Comparison of ENCODE assay signal across 13 cellular contexts in the genomic region with DNA sequence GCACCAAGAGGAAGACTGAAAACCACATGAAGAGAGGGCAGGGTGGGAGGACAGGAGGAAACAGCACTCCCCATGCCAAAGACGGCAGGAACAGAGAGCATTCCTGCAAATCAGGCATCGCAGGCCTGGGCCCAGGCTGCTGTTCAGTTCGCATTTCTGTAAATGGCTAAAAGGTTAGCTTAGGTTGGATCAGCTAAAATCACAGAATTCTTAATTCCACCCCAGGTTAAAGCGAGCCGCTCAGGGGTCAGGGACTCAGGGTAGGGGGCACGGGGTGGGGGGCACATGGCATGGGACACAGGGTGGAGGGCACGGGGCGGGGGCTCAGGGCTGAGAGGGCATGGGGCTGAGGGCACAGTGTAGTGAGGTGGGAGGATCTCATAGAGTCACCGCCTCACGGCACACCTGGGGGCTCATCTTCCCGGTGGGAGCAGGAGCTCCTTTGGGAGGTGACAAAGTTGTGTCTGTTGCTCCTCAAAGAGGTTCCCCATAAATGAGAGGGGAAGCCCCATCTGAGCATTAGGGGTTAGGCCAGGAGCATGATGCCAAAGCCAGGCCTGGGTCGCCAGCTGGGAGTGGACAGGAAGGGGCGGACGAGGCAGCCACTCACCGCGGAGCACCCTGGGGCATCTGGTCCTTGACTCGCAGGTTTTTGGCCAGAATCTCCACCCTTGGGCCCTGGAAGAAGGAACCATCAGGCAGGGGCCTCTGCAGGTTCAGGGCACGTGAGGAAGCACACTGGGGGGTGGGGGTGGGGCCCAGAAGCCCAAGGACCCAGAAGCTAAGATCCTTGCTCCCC.
DNase-seq lines count a peak whose midpoint lies in the region; ATAC-seq, FAIRE-seq and TF ChIP-seq lines count a peak whose summit lies in the region.
"Had no signal": no experiment of that assay in that cellular context is flagged by ENCODE, and none has a peak within 500 bp of the region (broad histone marks: within the 10 kb centered on the region; RNA-seq: fewer than 3 reads in every experiment).

No MANE protein-coding gene starts in this region.

- no peak overlapping the region for H3K23ac ChIP-seq in H1 (ENCODE audit: insufficient read length)

- H2BK15ac ChIP-seq in H1 (ENCODE audit: low read length) = no peak overlapping the region

- H3K56ac ChIP-seq in H1 (replicated peaks; ENCODE audit: insufficient read length, low read depth, low read length) = no peak overlapping the region

- no peak overlapping the region for H3K4me3 ChIP-seq in H1 (ENCODE audit: extremely low read depth in 1 of 4, insufficient read depth in 2 of 4, low read depth in 3 of 4, low read length in 4 of 4)
- no peak overlapping the region for H3K4me3 ChIP-seq in aorta (ENCODE audit: low read length in 2 of 2)
- H3K4me3 ChIP-seq: right atrium auricular region, tibial artery had no signal

- no peaks in the 10 kb centered on the region for H3K9me3 ChIP-seq in H1 (ENCODE audit: insufficient read depth in 2 of 2, low read depth in 1 of 2, low read length in 1 of 2)
- H3K9me3 ChIP-seq in aorta (ENCODE audit: control insufficient read depth, low read length) = no peaks in the 10 kb centered on the region
- H3K9me3 ChIP-seq: right atrium auricular region, tibial artery had no signal

- H3K23me2 ChIP-seq in H1 (ENCODE audit: low read depth, low read length) = no peaks in the 10 kb centered on the region

- H3K79me2 ChIP-seq in H1 (ENCODE audit: control insufficient read depth in 1 of 2, insufficient read depth in 2 of 2, low read length in 2 of 2) = no peaks in the 10 kb centered on the region

- no peak overlapping the region for H3K4ac ChIP-seq in H1 (replicated peaks; ENCODE audit: insufficient read length, low read depth, low read length)

- FAIRE-seq in H1 (lab: Jason Lieb, UNC) = no peak

- H2BK12ac ChIP-seq in H1 (ENCODE audit: low read depth, low read length) = no peak overlapping the region

- CTCF ChIA-PET in activated B cell treated with CpG ODN at 0.5 μM for 24 hours (lab: Charles Lee) (no interaction called here), H1 (lab: Charles Lee; ENCODE audit: partially characterized antibody) (interaction anchor here (0.8 kb wide), 1 partner anchor 277 kb away, joined by 3 read pairs; no protein-coding TSS in a partner anchor)

- intact Hi-C loops in activated B cell treated with CpG ODN at 0.5 μM for 24 hours (cut with micrococcal nuclease) (no loop called here), aorta (cut with DNase I) (loop anchor here in 1 of 2 donors (10.0 kb wide), 1 partner anchor 1422 kb away; no protein-coding TSS in a partner anchor)

- no peaks in the 10 kb centered on the region for H3K27me3 ChIP-seq in H1 (replicated peaks in 1 of 4; ENCODE audit: control insufficient read depth in 3 of 4, extremely low read depth in 1 of 4, insufficient read depth in 3 of 4, low read length in 3 of 4)
- no peaks in the 10 kb centered on the region for H3K27me3 ChIP-seq in aorta (ENCODE audit: control insufficient read depth in 1 of 2, insufficient read depth in 2 of 2, low read length in 1 of 2)
- H3K27me3 ChIP-seq: right atrium auricular region, tibial artery had no signal

- H3K27ac ChIP-seq in H1 (ENCODE audit: low read depth, low read length) = no peak overlapping the region
- no peak overlapping the region for H3K27ac ChIP-seq in aorta (ENCODE audit: low read depth in 1 of 2, low read length in 2 of 2)
- H3K27ac ChIP-seq: right atrium auricular region, tibial artery had no signal

- H3K18ac ChIP-seq in H1 (ENCODE audit: extremely low read depth, low read length) = no peak overlapping the region; the same call in 1 of the 2 replicates

- no peak for DNase-seq in activated naive CD4-positive, alpha-beta T cell treated with Interleukin-2 at 50 U/mL for 16 hours
- no peak for DNase-seq in activated B cell treated with CpG ODN at 0.5 μM for 24 hours
- DNase-seq in H1 (ENCODE audit: low read depth in 1 of 2, low spot score in 2 of 2) = no peak
- peak; percentile 46 to 74 for DNase-seq in aorta
- DNase-seq: activated CD4-positive, alpha-beta T cell treated with anti-CD3 and anti-CD28 coated beads for 48 hours; NCI-H187 treated with DMSO at 0.1 percent for 48 hours; stimulated activated CD4-positive, alpha-beta T cell treated with anti-CD3 and anti-CD28 coated beads, Interleukin-1b, Interleukin-23, amount 100 ng/mL, for 48 hours had no signal

- H3K4me3 Mint-ChIP-seq in activated naive CD4-positive, alpha-beta T cell treated with anti-CD3 and anti-CD28 coated beads, Interleukin-2, amount 50 U/mL, for 24 hours = peak overlapping the region; percentile 24
- no peak overlapping the region for H3K4me3 Mint-ChIP-seq in activated B cell treated with CpG ODN at 0.5 μM for 24 hours

- no peak overlapping the region for H2BK5ac ChIP-seq in H1 (ENCODE audit: low read depth, low read length)

- peak overlapping the region; percentile 53; the same call in 1 of the 2 replicates for H4K8ac ChIP-seq in H1 (ENCODE audit: extremely low read depth, insufficient read depth, low read length)

- 91% methylated on average over 6 of the region's 18 CpGs; no CpG with 5 or more reads in 1 of the 2 experiments for WGBS in H1 (ENCODE audit: extremely low coverage in 1 of 2, insufficient coverage in 1 of 2, insufficient read length in 1 of 2, insufficient replicate concordance in 2 of 2, low coverage in 1 of 2, low lambda C conversion rate in 2 of 2, missing lambda C conversion rate in 1 of 2), 2 experiments
- 75 to 76% methylated on average over 18 of the region's 18 CpGs for WGBS in aorta, 2 donors

- H3K4me2 ChIP-seq in H1 (ENCODE audit: insufficient read depth in 1 of 2, low read depth in 2 of 2, low read length in 2 of 2) = no peak overlapping the region

- no peak for TF ChIP-seq RAD21 in H1 (IDR thresholded peaks at IDR 0.05 in 1 of 2, conservative IDR thresholded peaks at IDR 0.05 in 1 of 2; ENCODE audit: low read depth in 2 of 2, low read length in 2 of 2)

- H2BK20ac ChIP-seq in H1 (ENCODE audit: low read length) = no peak overlapping the region

- no peak overlapping the region for H3K14ac ChIP-seq in H1 (ENCODE audit: insufficient read length)

- no peak overlapping the region for H2BK120ac ChIP-seq in H1 (replicated peaks; ENCODE audit: low read depth, low read length)

- H4K5ac ChIP-seq in H1 (ENCODE audit: insufficient read length, low read depth, low read length) = no peak overlapping the region

- no peak overlapping the region for H2AK5ac ChIP-seq in H1 (ENCODE audit: low read depth, low read length)

- no peaks in the 10 kb centered on the region for H4K20me1 ChIP-seq in H1 (replicated peaks in 1 of 2; ENCODE audit: control insufficient read depth in 1 of 2, insufficient read depth in 2 of 2, low read length in 2 of 2)

- ATAC-seq in activated B cell treated with CpG ODN at 0.5 μM for 24 hours (ENCODE audit: low read depth) (no peak), aorta (ENCODE audit: low FRiP score) (no peak), HG02885 (IDR thresholded peaks at IDR 0.05; ENCODE audit: poor library complexity, unreplicated experiment) (no peak), HG03139 (IDR thresholded peaks at IDR 0.05; ENCODE audit: unreplicated experiment) (no peak), HG03280 (IDR thresholded peaks at IDR 0.05; ENCODE audit: unreplicated experiment) (no peak)

- H3K27me3 Mint-ChIP-seq in activated naive CD4-positive, alpha-beta T cell treated with anti-CD3 and anti-CD28 coated beads, Interleukin-2, amount 50 U/mL, for 24 hours = no peaks in the 10 kb centered on the region
- H3K27me3 Mint-ChIP-seq in activated B cell treated with CpG ODN at 0.5 μM for 24 hours = no peaks in the 10 kb centered on the region

- H3K36me3 ChIP-seq in H1 (ENCODE audit: control insufficient read depth in 2 of 4, insufficient read depth in 4 of 4, low read length in 3 of 4) = no peaks in the 10 kb centered on the region
- peaks cover 1 to 3% of the 10 kb centered on the region in 2 donors for H3K36me3 ChIP-seq in aorta (ENCODE audit: control insufficient read depth in 1 of 2, insufficient read depth in 2 of 2, low read length in 1 of 2)

- H3K36me3 Mint-ChIP-seq in activated naive CD4-positive, alpha-beta T cell treated with anti-CD3 and anti-CD28 coated beads, Interleukin-2, amount 50 U/mL, for 24 hours = no peaks in the 10 kb centered on the region
- H3K36me3 Mint-ChIP-seq in activated B cell treated with CpG ODN at 0.5 μM for 24 hours (ENCODE audit: low read depth) = peaks cover 80% of the 10 kb centered on the region

- TF ChIP-seq EP300 in H1 (IDR thresholded peaks at IDR 0.05; ENCODE audit: borderline replicate concordance in 1 of 2, low read depth in 2 of 2, low read length in 2 of 2) = no peak

- H3K9ac ChIP-seq in H1 (replicated peaks in 1 of 4; ENCODE audit: extremely low read depth in 1 of 4, low read depth in 3 of 4, low read length in 3 of 4) = no peak overlapping the region

- H4K91ac ChIP-seq in H1 (replicated peaks; ENCODE audit: insufficient read length, low read length) = no peak overlapping the region

- TF ChIP-seq POLR2A in H1 (IDR thresholded peaks at IDR 0.05; ENCODE audit: control extremely low read depth in 1 of 2, low read depth in 2 of 2, low read length in 2 of 2) = no peak

- no peaks in the 10 kb centered on the region for H3K9me3 Mint-ChIP-seq in activated naive CD4-positive, alpha-beta T cell treated with anti-CD3 and anti-CD28 coated beads, Interleukin-2, amount 50 U/mL, for 24 hours
- no peaks in the 10 kb centered on the region for H3K9me3 Mint-ChIP-seq in activated B cell treated with CpG ODN at 0.5 μM for 24 hours

- H2AFZ ChIP-seq in H1 (ENCODE audit: low read length) = no peak overlapping the region

- peaks cover 6% of the 10 kb centered on the region for H3K4me1 Mint-ChIP-seq in activated naive CD4-positive, alpha-beta T cell treated with anti-CD3 and anti-CD28 coated beads, Interleukin-2, amount 50 U/mL, for 24 hours
- no peaks in the 10 kb centered on the region for H3K4me1 Mint-ChIP-seq in activated B cell treated with CpG ODN at 0.5 μM for 24 hours

- H3K4me1 ChIP-seq in H1 (replicated peaks in 1 of 4; ENCODE audit: control insufficient read depth in 3 of 4, insufficient read depth in 4 of 4, low read length in 3 of 4) (peaks cover 0 to 6% (median 4%) of the 10 kb centered on the region in 4 experiments; a peak in 4 of 7 replicates), aorta (ENCODE audit: control insufficient read depth in 1 of 2, insufficient read depth in 2 of 2, low read length in 2 of 2) (no peaks in the 10 kb centered on the region)
- H3K4me1 ChIP-seq: right atrium auricular region had no signal

- no peaks in the 10 kb centered on the region for H3K79me1 ChIP-seq in H1 (ENCODE audit: low read depth, low read length)

- POLR2A ChIA-PET in activated B cell treated with CpG ODN at 0.5 μM for 24 hours (lab: Charles Lee) = interaction anchor here (0.5 kb wide), 1 partner anchor 502 kb away, joined by 3 read pairs; no protein-coding TSS in a partner anchor
- POLR2A ChIA-PET in H1 (lab: Charles Lee; ENCODE audit: partially characterized antibody) = no interaction called here

- no peak for TF ChIP-seq CTCF in activated B cell treated with CpG ODN at 0.5 μM for 24 hours (IDR thresholded peaks at IDR 0.05)
- TF ChIP-seq CTCF in H1 (IDR thresholded peaks at IDR 0.05; ENCODE audit: control extremely low read depth in 1 of 3, insufficient read depth in 1 of 3, low read depth in 1 of 3, low read length in 3 of 3) = no peak

- H3K27ac Mint-ChIP-seq in activated naive CD4-positive, alpha-beta T cell treated with anti-CD3 and anti-CD28 coated beads, Interleukin-2, amount 50 U/mL, for 24 hours = peak overlapping the region; percentile 87
- H3K27ac Mint-ChIP-seq in activated B cell treated with CpG ODN at 0.5 μM for 24 hours = peak overlapping the region; percentile 56

Comparison
In these comparisons a context has a peak if more than half of its experiments do, and no peak if none do; other contexts are left out.
1. DNase-seq: peak in aorta (2 of 2); none in activated naive CD4-positive, alpha-beta T cell treated with Interleukin-2 at 50 U/mL for 16 hours (single experiment), activated B cell treated with CpG ODN at 0.5 μM for 24 hours (single experiment) and H1 (0 of 2).